ENCODE assay signal across 8 cellular contexts in the genomic region with DNA sequence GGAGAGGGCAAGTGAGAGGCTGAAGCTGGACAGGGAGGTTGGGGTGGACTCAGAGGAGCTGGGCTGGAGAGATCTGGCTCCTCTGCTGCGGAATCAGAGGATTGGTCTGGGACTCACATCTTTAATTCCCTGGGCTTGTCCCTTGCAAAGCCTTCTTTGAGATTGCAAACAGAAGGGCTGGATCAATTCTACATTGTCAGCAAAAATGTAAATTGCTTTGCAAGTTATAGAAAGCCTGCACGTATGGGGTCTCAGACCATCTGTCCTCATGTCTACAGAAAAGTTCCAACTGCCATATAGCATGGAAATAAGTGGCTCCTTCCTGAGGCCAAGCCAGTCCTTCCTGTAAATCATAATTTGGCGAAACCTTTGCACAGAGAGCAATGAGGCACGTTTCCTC.
"Had no signal": no experiment of that assay in that cellular context is flagged by ENCODE, and none has a peak within 500 bp of the region (broad histone marks: within the 10 kb centered on the region; RNA-seq: fewer than 3 reads in every experiment).

No MANE protein-coding gene starts in this region.

- ATAC-seq: GM12878 had no signal

- DNase-seq: GDM1, GF-D8 had no signal

- FAIRE-seq: G401.6, GM12878, GM12891, GM12892, GM18507, GM19239 had no signal

- H3K4me3 ChIP-seq: GM12878 had no signal
